ENCODE assay signal across 8 cellular contexts in the genomic region with DNA sequence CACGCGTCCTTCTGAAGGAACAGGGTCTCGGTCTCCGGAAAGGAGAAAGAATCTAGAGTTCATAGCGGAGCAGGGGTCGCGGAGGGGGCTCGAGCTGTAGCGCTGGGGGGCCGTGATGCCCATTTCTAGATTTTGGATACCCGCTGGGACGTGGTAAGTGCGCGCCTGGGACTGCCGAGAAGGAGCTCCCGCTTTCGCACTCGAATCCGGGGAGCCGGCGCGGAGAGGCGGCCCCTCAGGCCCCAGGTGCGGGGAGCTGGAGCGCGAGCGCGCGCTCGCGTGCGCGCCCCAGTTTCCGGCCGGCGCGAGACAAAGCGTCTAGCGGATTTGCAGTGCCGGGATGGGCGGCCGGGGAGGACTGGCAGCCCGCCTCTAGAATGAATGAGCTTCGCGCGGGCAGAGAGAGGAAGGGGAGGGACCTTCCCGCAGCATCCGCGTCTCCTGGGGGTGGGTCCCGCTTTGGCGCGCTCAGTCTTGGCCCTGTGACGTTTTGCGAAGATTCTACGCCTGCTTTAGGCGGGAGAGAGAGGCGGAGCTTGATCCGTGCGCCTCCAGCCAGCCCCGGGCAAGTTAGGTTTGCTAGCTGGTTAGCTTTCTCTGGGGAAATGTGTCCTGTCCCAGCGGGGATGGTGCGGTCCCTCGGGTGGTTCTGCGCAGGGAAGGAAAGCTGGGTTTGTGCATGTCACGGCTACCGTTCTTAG. TPM values are rescaled to one million over a fixed set of nuclear protein-coding genes. Genes with fewer than 3 reads are reported as not detected.
DNase-seq lines count a peak whose midpoint lies in the region; ATAC-seq and TF ChIP-seq lines count a peak whose summit lies in the region.

No MANE protein-coding gene starts in this region.

- H3K4me3 Mint-ChIP-seq in activated T-cell treated with anti-CD3 and anti-CD28 coated beads, Interleukin-2, amount 50 U/mL, for 4 hours = peak overlapping the region; percentile 94

- peak; percentile 69 for ATAC-seq in GM21717 (IDR thresholded peaks at IDR 0.05; ENCODE audit: unreplicated experiment)
- ATAC-seq in activated T-cell treated with anti-CD3 and anti-CD28 coated beads, Interleukin-2, amount 50 U/mL, for 4 hours = peak; percentile 78 to 79
- peak; percentile 81 for ATAC-seq in esophagus mucosa

- peaks cover 25% of the 10 kb centered on the region for H3K4me1 ChIP-seq in PC-9 (replicated peaks; ENCODE audit: insufficient read depth)

- POLR2A ChIA-PET in PC-9 (lab: Charles Lee; ENCODE audit: unreplicated experiment) = interaction anchor here (0.6 to 0.7 kb wide), 3 partner anchors 13 to 177 kb away, joined by 4 to 12 read pairs (median 6); a partner anchor contains a TSS

- peaks cover 18% of the 10 kb centered on the region for H3F3A ChIP-seq in PC-9 (ENCODE audit: insufficient read depth, low read depth)

- CTCF ChIA-PET in PC-9 (lab: Charles Lee) = interaction anchor here (0.7 to 1.4 kb wide), 4 partner anchors 32 to 1940 kb away, joined by 6 to 14 read pairs (median 10); a partner anchor contains a TSS

- no peaks in the 10 kb centered on the region for H3K9me2 ChIP-seq in PC-9 (ENCODE audit: insufficient read depth)

- 0 out of 2 replicates have a peak overlapping the region, but pooled peaks have one; percentile 26 for H3K27ac ChIP-seq in PC-9

- peak overlapping the region; percentile 96 for H3K4me2 ChIP-seq in PC-9

- peak overlapping the region; percentile 80 for H3K4me3 ChIP-seq in Jurkat, Clone E6-1 (ENCODE audit: low read length)
- H3K4me3 ChIP-seq in PC-9 = peak overlapping the region; percentile 83

- no TSS peak for BruUV-seq in PC-9 (replicated peaks; lab: Mats Ljungman, UMichigan)

- no peaks in the 10 kb centered on the region for H3K27me3 ChIP-seq in PC-9 (ENCODE audit: insufficient read depth, low read depth)

- TF ChIP-seq CTCF in PC-9 (conservative IDR thresholded peaks at IDR 0.05) = no peak

- H3K36me3 ChIP-seq in PC-9 (ENCODE audit: low read depth) = 0 out of 2 replicates have a peak, but pooled peaks cover 6% of the 10 kb centered on the region

- peak overlapping the region; percentile 97 for H2AFZ ChIP-seq in PC-9

- no peaks in the 10 kb centered on the region for H3K9me3 ChIP-seq in PC-9 (ENCODE audit: insufficient read depth, low read depth)

- peaks cover 56% of the 10 kb centered on the region for H3K79me2 ChIP-seq in PC-9 (ENCODE audit: low read depth)

- intact Hi-C loops in PC-9 (cut with micrococcal nuclease; ENCODE audit: unreplicated experiment) = loop anchor here (2.0 to 10.0 kb wide), 3 partner anchors 121 to 423 kb away; a partner anchor contains a TSS

- peaks cover 35% of the 10 kb centered on the region for H3K4me1 Mint-ChIP-seq in activated T-cell treated with anti-CD3 and anti-CD28 coated beads, Interleukin-2, amount 50 U/mL, for 4 hours (ENCODE audit: low read depth)

- DNase-seq in DMS53 (lab: John Stamatoyannopoulos, UW) (peak; percentile 98), PC-9 (peak; percentile 77 to 87), myocyte (ENCODE audit: low read depth) (peak; percentile 93)
- DNase-seq in Jurkat, Clone E6-1 (ENCODE audit: low read depth, low spot score) = peak; percentile 95
- peak; percentile 87 for DNase-seq in activated T-cell treated with anti-CD3 and anti-CD28 coated beads, Interleukin-2, amount 50 U/mL, for 4 hours
- peak; percentile 87 for DNase-seq in stimulated activated CD8-positive, alpha-beta memory T cell treated with anti-CD3 and anti-CD28 coated beads, Interleukin-7, amount 100 ng/mL, for 4 hours (ENCODE audit: low read depth in 2 of 2)

- H3K27me3 Mint-ChIP-seq in activated T-cell treated with anti-CD3 and anti-CD28 coated beads, Interleukin-2, amount 50 U/mL, for 4 hours (ENCODE audit: low read depth) = no peaks in the 10 kb centered on the region

- H4K20me1 ChIP-seq in PC-9 (ENCODE audit: insufficient read depth) = peaks cover 4% of the 10 kb centered on the region; the same call in 1 of the 2 replicates

- H3K9me3 Mint-ChIP-seq in activated T-cell treated with anti-CD3 and anti-CD28 coated beads, Interleukin-2, amount 50 U/mL, for 4 hours = no peaks in the 10 kb centered on the region

- no peaks in the 10 kb centered on the region for H3K36me3 Mint-ChIP-seq in activated T-cell treated with anti-CD3 and anti-CD28 coated beads, Interleukin-2, amount 50 U/mL, for 4 hours (ENCODE audit: insufficient read depth)

RNA-seq across cellular contexts. Expression of a gene that starts 1.2 kb away (rescaled TPM):
- 261 TPM for polyA plus RNA-seq in Jurkat, Clone E6-1 (2012; ENCODE audit: insufficient read depth, insufficient read length)
- total RNA-seq in PC-9 (2021) = 103 and 117 TPM in 2 replicates
- 100 to 1,000 TPM; 113 to 137 (median 118) TPM for total RNA-seq in activated T-cell treated with anti-CD3 and anti-CD28 coated beads, Interleukin-2, amount 50 U/mL, for 4 hours
- total RNA-seq in esophagus mucosa = 34.1 TPM
- total RNA-seq in myocyte = 3.1 and 4.6 TPM in 2 replicates
- 0.77 TPM for polyA plus RNA-seq in myocyte (2012)

Comparison
In these comparisons a context has a peak if more than half of its experiments do, and no peak if none do; other contexts are left out.
1. Peak in every context shown above with its lines: DNase-seq, ATAC-seq, H3K4me3 ChIP-seq and H3K27ac ChIP-seq.